ENCODE assay signal across 14 cellular contexts in genomic region chr21:34017127-34017961, GRCh38. TPM values are rescaled to one million over a fixed set of nuclear protein-coding genes. Genes with fewer than 3 reads are reported as not detected.
A peak's percentile ranks its signal among the peaks of the same experiment; 100 is the strongest.
DNase-seq lines count a peak whose midpoint lies in the region; ATAC-seq and TF ChIP-seq lines count a peak whose summit lies in the region.
"Had no signal": no experiment of that assay in that cellular context is flagged by ENCODE, and none has a peak within 500 bp of the region (broad histone marks: within the 10 kb centered on the region; RNA-seq: fewer than 3 reads in every experiment).

No MANE protein-coding gene starts in this region.

- dilution Hi-C loops in IMR-90 (cut with HindIII; ENCODE audit: low sequenced_read_pairs, unreplicated experiment), result no loop called here

- H2AFZ ChIP-seq in IMR-90 (replicated peaks; ENCODE audit: low read length, poor library complexity), result no peak overlapping the region

- peaks cover 4% of the 10 kb centered on the region for H3K27me3 ChIP-seq in IMR-90 (ENCODE audit: control insufficient read depth, insufficient read depth, low read length)
- no peaks in the 10 kb centered on the region for H3K27me3 ChIP-seq in left lung

- no peak for TF ChIP-seq CTCF in GM13977 (IDR thresholded peaks at IDR 0.05; ENCODE audit: extremely low read depth, insufficient read depth, missing control alignments)
- TF ChIP-seq CTCF in IMR-90 (conservative IDR thresholded peaks at IDR 0.05; ENCODE audit: low read depth, low read length), result no peak
- no peak for TF ChIP-seq CTCF in fibroblast of villous mesenchyme (IDR thresholded peaks at IDR 0.05; ENCODE audit: insufficient read depth, low read depth, low read length)
- no peak for TF ChIP-seq CTCF in left lung (IDR thresholded peaks at IDR 0.05)

- no peak overlapping the region for H3K4me2 ChIP-seq in IMR-90 (ENCODE audit: low read depth, low read length)

- in situ Hi-C loops in GM13977 (cut with MboI; ENCODE audit: low pct_unique_long_range_greater_than_20kb, low sequenced_read_pairs, unreplicated experiment) (no loop called here), IMR-90 (cut with MboI; ENCODE audit: low sequenced_read_pairs) (no loop called here)

- no peak overlapping the region for H2AK9ac ChIP-seq in IMR-90 (replicated peaks; ENCODE audit: low read depth, low read length, poor library complexity)

- H3K9me3 ChIP-seq in IMR-90 (ENCODE audit: control insufficient read depth, insufficient read depth, low read length) (peaks cover 19% of the 10 kb centered on the region), left lung (peaks cover 0 to 12% of the 10 kb centered on the region in 2 donors)

- no peak overlapping the region for H2AK5ac ChIP-seq in IMR-90 (ENCODE audit: low read depth, low read length)

- no peak for TF ChIP-seq POLR2A in IMR-90 (IDR thresholded peaks at IDR 0.05; ENCODE audit: low read depth, low read length)

- H3K18ac ChIP-seq in IMR-90 (ENCODE audit: low read depth, low read length), result peak overlapping the region; percentile 57; the same call in 1 of the 2 replicates

- no peak overlapping the region for H4K8ac ChIP-seq in IMR-90 (ENCODE audit: low read depth in 2 of 2, low read length in 2 of 2)

- H3K56ac ChIP-seq in IMR-90 (ENCODE audit: extremely low read depth, insufficient read depth, low read length), result no peak overlapping the region

- no peak overlapping the region for H3K23ac ChIP-seq in IMR-90 (ENCODE audit: low read depth, low read length)

- H3K79me1 ChIP-seq in IMR-90 (ENCODE audit: low read depth in 1 of 2, low read length in 2 of 2), result no peaks in the 10 kb centered on the region

- CTCF ChIA-PET in IMR-90 (lab: Yijun Ruan, JAX), result interaction anchor here (0.6 kb wide), 1 partner anchor 273 kb away, joined by 3 read pairs; no protein-coding TSS in a partner anchor

- H3K4me3 ChIP-seq in IMR-90 (ENCODE audit: insufficient read depth, low read depth, low read length) (no peak overlapping the region), fibroblast of villous mesenchyme (ENCODE audit: low read depth, low read length) (no peak overlapping the region), left lung (no peak overlapping the region)

- no peak overlapping the region for H4K91ac ChIP-seq in IMR-90 (ENCODE audit: insufficient read depth, low read depth, low read length)

- POLR2A ChIA-PET in IMR-90 (lab: Charles Lee; ENCODE audit: unreplicated experiment), result no interaction called here

- H3K36me3 ChIP-seq in IMR-90 (ENCODE audit: control insufficient read depth, insufficient read depth, low read length) (no peaks in the 10 kb centered on the region), left lung (no peaks in the 10 kb centered on the region)

- intact Hi-C loops in IMR-90 (cut with micrococcal nuclease) (no loop called here), left lung (cut with DNase I) (no loop called here)

- H3K4me1 ChIP-seq in IMR-90 (ENCODE audit: control insufficient read depth, insufficient read depth, low read length) (peaks cover 2% of the 10 kb centered on the region; the same call in 1 of the 2 replicates), left lung (peaks cover 0 to 24% of the 10 kb centered on the region in 2 donors)

- no peak overlapping the region for H2BK120ac ChIP-seq in IMR-90 (ENCODE audit: low read depth, low read length)

- peaks cover 4% of the 10 kb centered on the region; the same call in 1 of the 2 replicates for H3K9me1 ChIP-seq in IMR-90 (ENCODE audit: insufficient read depth, low read length)

- H3K14ac ChIP-seq in IMR-90 (replicated peaks; ENCODE audit: low read depth, low read length), result no peak overlapping the region

- ATAC-seq in GM21390 (IDR thresholded peaks at IDR 0.05; ENCODE audit: unreplicated experiment) (peak; percentile 38), IMR-90 (ENCODE audit: low read depth) (peak; percentile 42), left lung (no peak)

- H2BK5ac ChIP-seq in IMR-90 (ENCODE audit: low read depth, low read length, poor library complexity, severe bottlenecking), result no peak overlapping the region

- WGBS in IMR-90 (ENCODE audit: extremely low coverage in 2 of 2, insufficient read length in 1 of 2), 2 experiments, result no CpG with 5 or more reads among the region's 5 CpGs

- TF ChIP-seq RAD21 in IMR-90 (IDR thresholded peaks at IDR 0.05; ENCODE audit: low read length), result no peak

- H4K5ac ChIP-seq in IMR-90 (ENCODE audit: low read depth, low read length), result peak overlapping the region; percentile 17; the same call in 1 of the 2 replicates

- H3K27ac ChIP-seq in IMR-90 (ENCODE audit: insufficient read depth, low read length) (no peak overlapping the region), left lung (no peak overlapping the region)
- H3K27ac ChIP-seq: HL-60 had no signal

- H2BK15ac ChIP-seq in IMR-90 (ENCODE audit: low read depth, low read length), result no peak overlapping the region

- no peak overlapping the region for H3K4ac ChIP-seq in IMR-90 (ENCODE audit: low read depth, low read length)

- no TSS peak for BruUV-seq in IMR-90 (replicated peaks; lab: Mats Ljungman, UMichigan)

- no peak overlapping the region for H3K9ac ChIP-seq in IMR-90 (ENCODE audit: low read depth, low read length)

- H2BK20ac ChIP-seq in IMR-90 (ENCODE audit: low read depth, low read length), result no peak overlapping the region

- no peaks in the 10 kb centered on the region for H4K20me1 ChIP-seq in IMR-90 (ENCODE audit: insufficient read depth, low read length)

- DNase-seq in GM13977 (ENCODE audit: low spot score) (peak; percentile 36), IMR-90 (no peak), fibroblast of villous mesenchyme (ENCODE audit: low read depth) (peak; percentile 48), left lung (no peak), NCI-H146 (lab: John Stamatoyannopoulos, UW) (no peak), mesenteric fat pad (ENCODE audit: low spot score) (no peak)
- no peak for DNase-seq in activated CD4-positive, alpha-beta T cell treated with anti-CD3 and anti-CD28 coated beads, Interleukin-2, amount 50 U/mL, for 4 hours
- DNase-seq: activated CD4-positive, alpha-beta T cell treated with anti-CD3 and anti-CD28 coated beads for 48 hours; activated naive CD8-positive, alpha-beta T cell treated with anti-CD3 and anti-CD28 coated beads, Interleukin-2, amount 10 ng/mL, durations not matched to agents 7 days and 5 days; NCI-H2107; SHP77 treated with DMSO at 0.1 percent for 48 hours; stimulated activated CD4-positive, alpha-beta T cell treated with anti-CD3 and anti-CD28 coated beads, Interleukin-1b, Interleukin-23, amount 100 ng/mL, for 48 hours had no signal

TF ChIP-seq in IMR-90, 13 proteins besides CTCF, POLR2A, EP300 and RAD21:
- no peak for TF ChIP-seq MAFK (IDR thresholded peaks at IDR 0.05; ENCODE audit: low read depth, low read length)
- no peak for TF ChIP-seq SMC3 (IDR thresholded peaks at IDR 0.05; ENCODE audit: low read depth, low read length)
- no peak for TF ChIP-seq RFX5 (IDR thresholded peaks at IDR 0.05; ENCODE audit: low read depth, low read length)

RNA-seq across cellular contexts. Expression of gene MRPS6, which starts 56.0 kb away (rescaled TPM):
- total RNA-seq in IMR-90 (2012; rRNA removed) (7.5 and 11.9 TPM in 2 replicates), fibroblast of villous mesenchyme (31.2 and 51.4 TPM in 2 replicates), left lung (10 to 100 TPM; 50.5 to 76.0 TPM), mesenteric fat pad (69.3 TPM)
- polyA plus RNA-seq in IMR-90 (2012; rRNA removed), result 32.8 and 35.1 TPM in 2 replicates
- polyA plus RNA-seq in IMR-90 (2012; cell fraction: cytosol; rRNA removed), result 8.6 and 18.6 TPM in 2 replicates
- polyA plus RNA-seq in IMR-90 (2012; cell fraction: nucleus; rRNA removed; ENCODE audit: low replicate concordance), result 8.7 and 26.5 TPM in 2 replicates

RNA-seq across cellular contexts. Expression of gene SLC5A3, which starts 56.0 kb away (rescaled TPM):
- total RNA-seq in IMR-90 (2012; rRNA removed), result 9.9 and 15.6 TPM in 2 replicates
- 1.3 and 1.8 TPM in 2 replicates for polyA plus RNA-seq in IMR-90 (2012; rRNA removed)
- 0.29 and 0.30 TPM in 2 replicates for polyA plus RNA-seq in IMR-90 (2012; cell fraction: cytosol; rRNA removed)
- polyA plus RNA-seq in IMR-90 (2012; cell fraction: nucleus; rRNA removed; ENCODE audit: low replicate concordance), result 0.49 and 3.2 TPM in 2 replicates
- total RNA-seq in fibroblast of villous mesenchyme, result 31.6 and 142 TPM in 2 replicates
- total RNA-seq in left lung, result 10 to 100 TPM; 27.3 to 33.4 TPM
- 25.0 TPM for total RNA-seq in mesenteric fat pad

Comparison
In these comparisons a context has a peak if more than half of its experiments do, and no peak if none do; other contexts are left out.
1. DNase-seq: peak in GM13977 (single experiment) and fibroblast of villous mesenchyme (single experiment); none in IMR-90 (single experiment), left lung (0 of 2), NCI-H146 (single experiment), mesenteric fat pad (single experiment) and activated CD4-positive, alpha-beta T cell treated with anti-CD3 and anti-CD28 coated beads, Interleukin-2, amount 50 U/mL, for 4 hours (0 of 2).